ENCODE assay signal across 10 cellular contexts in genomic region chr14:28294834-28295440, GRCh38.
DNase-seq lines count a peak whose midpoint lies in the region; ATAC-seq and TF ChIP-seq lines count a peak whose summit lies in the region.
"Had no signal": no experiment of that assay in that cellular context is flagged by ENCODE, and none has a peak within 500 bp of the region (broad histone marks: within the 10 kb centered on the region; RNA-seq: fewer than 3 reads in every experiment).

No MANE protein-coding gene starts in this region.

- H3K4me2 ChIP-seq in Loucy (ENCODE audit: low read depth, low read length, poor library complexity, severe bottlenecking): no peak overlapping the region

- CTCF ChIA-PET in T-cell (lab: Charles Lee): no interaction called here

- H3K4me3 Mint-ChIP-seq in T-cell: no peak overlapping the region

- 46% methylated on average over 6 of the region's 6 CpGs for WGBS in liver

- no peaks in the 10 kb centered on the region for H3K4me1 Mint-ChIP-seq in T-cell

- H3K9me3 Mint-ChIP-seq in T-cell: peaks cover 34 to 54% (median 40%) of the 10 kb centered on the region in 3 donors

- H3K9ac ChIP-seq in Loucy (ENCODE audit: low read depth, low read length, poor library complexity, severe bottlenecking): no peak overlapping the region
- no peak overlapping the region for H3K9ac ChIP-seq in liver (ENCODE audit: low read depth in 1 of 2, low read length in 2 of 2)

- H3K4me3 ChIP-seq in Loucy (ENCODE audit: low read length, poor library complexity, severe bottlenecking): no peak overlapping the region
- no peak overlapping the region for H3K4me3 ChIP-seq in liver (ENCODE audit: low read depth in 1 of 3, low read length in 3 of 3)
- H3K4me3 ChIP-seq: GM12878 had no signal

- no peaks in the 10 kb centered on the region for H3K9me2 ChIP-seq in Loucy (replicated peaks; ENCODE audit: low read depth, low read length)

- H3K79me2 ChIP-seq in Loucy (ENCODE audit: insufficient read depth, low read length): no peaks in the 10 kb centered on the region

- peak; percentile 34 for DNase-seq in ELF-1 (ENCODE audit: low read depth, low spot score)
- DNase-seq in occipital lobe (lab: John Stamatoyannopoulos, UW): no peak
- DNase-seq in GM03348 (ENCODE audit: low spot score): no peak
- DNase-seq in T-cell: no peak
- DNase-seq: NCI-H146 had no signal

- peak; percentile 29 to 68 for TF ChIP-seq RAD21 in liver (IDR thresholded peaks at IDR 0.05)

- no peak for ATAC-seq in GM18861 (IDR thresholded peaks at IDR 0.05; ENCODE audit: unreplicated experiment)
- no peak for ATAC-seq in T-cell (replicated peaks in 1 of 4)
- ATAC-seq: GM12878 had no signal

- H3K27ac ChIP-seq in VCaP (no peak overlapping the region), liver (ENCODE audit: low read depth in 1 of 2, low read length in 2 of 2) (no peak overlapping the region)

- H3K36me3 ChIP-seq in Loucy (ENCODE audit: insufficient read depth, low read length) (no peaks in the 10 kb centered on the region), liver (ENCODE audit: control insufficient read depth in 4 of 4, insufficient read depth in 3 of 4, low read depth in 1 of 4, low read length in 3 of 4) (no peaks in the 10 kb centered on the region)

- H3K36me3 Mint-ChIP-seq in T-cell: no peaks in the 10 kb centered on the region

- no peak overlapping the region for H3K27ac Mint-ChIP-seq in T-cell

- H3K9me3 ChIP-seq in Loucy (ENCODE audit: insufficient read depth, low read depth, low read length): no peaks in the 10 kb centered on the region
- no peaks in the 10 kb centered on the region for H3K9me3 ChIP-seq in liver (ENCODE audit: control insufficient read depth in 4 of 4, low read length in 3 of 4)

- H3K4me1 ChIP-seq in Loucy (ENCODE audit: insufficient read depth, low read length, poor library complexity, severe bottlenecking) (no peaks in the 10 kb centered on the region), liver (ENCODE audit: control insufficient read depth in 4 of 4, insufficient read depth in 4 of 4, low read length in 3 of 4) (no peaks in the 10 kb centered on the region)

- TF ChIP-seq CTCF in Loucy (conservative IDR thresholded peaks at IDR 0.05; ENCODE audit: low read length) (peak; percentile 47), VCaP (conservative IDR thresholded peaks at IDR 0.05) (peak; percentile 61), liver (IDR thresholded peaks at IDR 0.05; ENCODE audit: low read depth, low read length, missing input control) (peak; percentile 13)

- no peaks in the 10 kb centered on the region for H4K20me1 ChIP-seq in Loucy (ENCODE audit: insufficient read depth, low read length, poor library complexity, severe bottlenecking)

- no peaks in the 10 kb centered on the region for H3F3A ChIP-seq in Loucy (ENCODE audit: low read depth)

- H3K27me3 ChIP-seq in Loucy (ENCODE audit: insufficient read depth, low read length, poor library complexity, severe bottlenecking) (no peaks in the 10 kb centered on the region), liver (ENCODE audit: control insufficient read depth in 4 of 4, insufficient read depth in 4 of 4, low read length in 3 of 4) (no peaks in the 10 kb centered on the region)

- no peaks in the 10 kb centered on the region for H3K27me3 Mint-ChIP-seq in T-cell

- POLR2A ChIA-PET in T-cell (lab: Charles Lee): no interaction called here

- no peak overlapping the region for H2AFZ ChIP-seq in Loucy (ENCODE audit: low read length)

TF ChIP-seq in liver, 16 proteins besides CTCF, POLR2A, EP300 and RAD21:
- no peak for TF ChIP-seq FOXA1 (IDR thresholded peaks at IDR 0.05)
- TF ChIP-seq RXRA (IDR thresholded peaks at IDR 0.05): no peak
- no peak for TF ChIP-seq REST (IDR thresholded peaks at IDR 0.05)
- no peak for TF ChIP-seq YY1 (IDR thresholded peaks at IDR 0.05)
- TF ChIP-seq JUND (IDR thresholded peaks at IDR 0.05): no peak
- no peak for TF ChIP-seq FOXA2 (IDR thresholded peaks at IDR 0.05)
- no peak for TF ChIP-seq HNF4A (conservative IDR thresholded peaks at IDR 0.05)
- TF ChIP-seq ZBTB33 (IDR thresholded peaks at IDR 0.05): no peak
TF ChIP-seq in liver: peak in this region for 0.
